ENCODE assay signal across 10 cellular contexts in genomic region chr4:168496834-168497233, GRCh38. TPM values are rescaled to one million over a fixed set of nuclear protein-coding genes. Genes with fewer than 3 reads are reported as not detected.
DNase-seq lines count a peak whose midpoint lies in the region; ATAC-seq, FAIRE-seq and TF ChIP-seq lines count a peak whose summit lies in the region.
"Had no signal": no experiment of that assay in that cellular context is flagged by ENCODE, and none has a peak within 500 bp of the region (broad histone marks: within the 10 kb centered on the region; RNA-seq: fewer than 3 reads in every experiment).

Gene PALLD (plus strand): TSS chr4:168497052.

- no peaks in the 10 kb centered on the region for H3K9me3 ChIP-seq in kidney (ENCODE audit: control insufficient read depth in 1 of 2, low read length in 2 of 2)
- H3K9me3 ChIP-seq in thymus (ENCODE audit: control insufficient read depth) = no peaks in the 10 kb centered on the region
- H3K9me3 ChIP-seq in naive thymus-derived CD4-positive, alpha-beta T cell (ENCODE audit: control insufficient read depth in 2 of 3, low read length in 3 of 3) = no peaks in the 10 kb centered on the region

- H3K9me3 Mint-ChIP-seq in naive thymus-derived CD4-positive, alpha-beta T cell = peaks cover 0 to 3% (median 0%) of the 10 kb centered on the region in 11 donors
- H3K9me3 Mint-ChIP-seq: memory B cell had no signal

- H3K27ac ChIP-seq in kidney (ENCODE audit: low read depth in 2 of 2, low read length in 2 of 2) (no peak within 1 kb of the TSS), thymus (ENCODE audit: low read depth) (no peak within 1 kb of the TSS)
- H3K27ac ChIP-seq in naive thymus-derived CD4-positive, alpha-beta T cell (ENCODE audit: low read depth, low read length) = no peak within 1 kb of the TSS

- no peaks in the 10 kb centered on the region for H3K27me3 ChIP-seq in thymus (ENCODE audit: control insufficient read depth, insufficient read depth)
- no peaks in the 10 kb centered on the region for H3K27me3 ChIP-seq in naive thymus-derived CD4-positive, alpha-beta T cell (ENCODE audit: control insufficient read depth in 2 of 2, insufficient read depth in 2 of 2, low read length in 2 of 2)

- H3K4me1 Mint-ChIP-seq in naive thymus-derived CD4-positive, alpha-beta T cell = no peaks in the 10 kb centered on the region
- H3K4me1 Mint-ChIP-seq: memory B cell had no signal

- no peak within 1 kb of the TSS for H3K27ac Mint-ChIP-seq in naive thymus-derived CD4-positive, alpha-beta T cell
- H3K27ac Mint-ChIP-seq: memory B cell had no signal

- POLR2A ChIA-PET in naive thymus-derived CD4-positive, alpha-beta T cell (lab: Charles Lee) = no interaction called here

- intact Hi-C loops in kidney (cut with DNase I) = no loop called here
- intact Hi-C loops in naive thymus-derived CD4-positive, alpha-beta T cell (cut with micrococcal nuclease) = no loop called here

- no peaks in the 10 kb centered on the region for H3K4me1 ChIP-seq in kidney (ENCODE audit: control insufficient read depth in 1 of 2, insufficient read depth in 1 of 2, low read depth in 1 of 2, low read length in 2 of 2)
- H3K4me1 ChIP-seq in thymus (ENCODE audit: control insufficient read depth, insufficient read depth, low read length) = no peaks in the 10 kb centered on the region
- H3K4me1 ChIP-seq in naive thymus-derived CD4-positive, alpha-beta T cell (ENCODE audit: control insufficient read depth in 2 of 2, insufficient read depth in 2 of 2, low read length in 2 of 2) = no peaks in the 10 kb centered on the region

- WGBS in thymus = 75% methylated on average over 5 of the region's 5 CpGs

- H3K4me3 ChIP-seq in kidney (ENCODE audit: low read length in 2 of 2) = no peak within 1 kb of the TSS
- H3K4me3 ChIP-seq in thymus (ENCODE audit: low read length) = no peak within 1 kb of the TSS
- H3K4me3 ChIP-seq in naive thymus-derived CD4-positive, alpha-beta T cell (ENCODE audit: low read length) = no peak within 1 kb of the TSS

- peaks cover 0 to 1% (median 0%) of the 10 kb centered on the region in 5 donors for H3K36me3 Mint-ChIP-seq in naive thymus-derived CD4-positive, alpha-beta T cell
- H3K36me3 Mint-ChIP-seq: memory B cell had no signal

- FAIRE-seq in kidney (lab: Jason Lieb, UNC) = no peak

- CTCF ChIA-PET in naive thymus-derived CD4-positive, alpha-beta T cell (lab: Charles Lee) = no interaction called here

- ATAC-seq in naive thymus-derived CD4-positive, alpha-beta T cell = no peak

- H3K36me3 ChIP-seq in kidney (ENCODE audit: control insufficient read depth in 1 of 2, insufficient read depth in 2 of 2, low read length in 2 of 2) = no peaks in the 10 kb centered on the region
- H3K36me3 ChIP-seq in thymus (ENCODE audit: control insufficient read depth, insufficient read depth) = no peaks in the 10 kb centered on the region
- no peaks in the 10 kb centered on the region for H3K36me3 ChIP-seq in naive thymus-derived CD4-positive, alpha-beta T cell (ENCODE audit: control insufficient read depth in 2 of 3, insufficient read depth in 3 of 3, low read length in 3 of 3)

- no peak within 1 kb of the TSS for H3K9ac ChIP-seq in kidney (ENCODE audit: low read length in 2 of 2)

- peaks cover 6 to 57% (median 16%) of the 10 kb centered on the region in 5 donors for H3K27me3 Mint-ChIP-seq in naive thymus-derived CD4-positive, alpha-beta T cell

- no peak for TF ChIP-seq CTCF in kidney (IDR thresholded peaks at IDR 0.05; ENCODE audit: borderline replicate concordance, extremely low read depth, insufficient read depth)

- DNase-seq in MV-4-11 (lab: John Stamatoyannopoulos, UW) (peak; percentile 41), cerebellum (ENCODE audit: low spot score) (no peak), kidney (no peak), T1000 (lab: John Stamatoyannopoulos, UW) (no peak), GM19238 (ENCODE audit: insufficient read length, low spot score) (no peak)
- no peak for DNase-seq in naive thymus-derived CD4-positive, alpha-beta T cell
- no peak for DNase-seq in effector CD8-positive, alpha-beta T cell (lab: John Stamatoyannopoulos, UW)
- DNase-seq: activated naive CD4-positive, alpha-beta T cell had no signal

- H3K4me3 Mint-ChIP-seq in naive thymus-derived CD4-positive, alpha-beta T cell = no peak within 1 kb of the TSS
- H3K4me3 Mint-ChIP-seq: memory B cell had no signal

RNA-seq across cellular contexts. Expression of gene PALLD, which starts in this region (rescaled TPM):
- 37.3 TPM for total RNA-seq in cerebellum
- 120 TPM for total RNA-seq in kidney
- polyA plus RNA-seq in kidney (ENCODE audit: insufficient read depth, low read depth, low replicate concordance) = 43.4 TPM
- polyA plus RNA-seq in thymus = 83.0 TPM
- 10 to 100 TPM in 1 of 5 experiments, 1 to 10 TPM in 1, under 1 TPM in 3; 0.70 to 11.9 (median 0.88) TPM for total RNA-seq in naive thymus-derived CD4-positive, alpha-beta T cell
- polyA plus RNA-seq in naive thymus-derived CD4-positive, alpha-beta T cell = under 1 TPM; 0.51 to 0.63 TPM

Comparison
In these comparisons a context has a peak if more than half of its experiments do, and no peak if none do; other contexts are left out.
1. RNA of gene PALLD (polyA plus RNA-seq): 83.0 TPM in thymus (single experiment) and 43.4 TPM in kidney (single experiment); 0.51 to 0.63 TPM in naive thymus-derived CD4-positive, alpha-beta T cell; every median in the first group is over 10 times any median in the second.